7 cellular contexts compared by ENCODE assay signal in the genomic region with DNA sequence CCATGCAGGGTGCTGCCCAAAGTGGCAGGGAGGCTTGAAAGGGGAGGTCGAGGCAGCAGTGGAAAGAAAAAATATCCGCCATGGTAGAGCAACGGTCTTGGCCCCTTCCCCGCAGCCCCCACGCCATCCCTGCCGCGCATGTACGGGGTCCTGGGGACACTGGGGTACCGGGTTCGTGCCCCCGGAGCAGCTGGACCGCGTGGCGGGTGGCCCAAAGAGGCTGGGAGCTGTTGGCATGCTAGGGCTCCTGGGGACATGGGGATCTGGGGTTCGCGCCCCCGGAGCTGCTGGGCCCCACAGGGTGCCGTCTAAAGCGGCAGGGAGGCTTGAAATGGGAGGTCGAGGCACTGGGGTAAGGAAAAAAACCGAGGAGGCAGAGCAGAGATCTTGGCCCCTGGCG.
"Had no signal": no experiment of that assay in that cellular context is flagged by ENCODE, and none has a peak within 500 bp of the region (broad histone marks: within the 10 kb centered on the region; RNA-seq: fewer than 3 reads in every experiment).

No MANE protein-coding gene starts in this region.

- DNase-seq: IMR-90, KBM-7, KG1 had no signal

- H3K27ac Mint-ChIP-seq: IgD-negative memory B cell had no signal

- H3K4me1 Mint-ChIP-seq: IgD-negative memory B cell had no signal

- H3K9me3 Mint-ChIP-seq: IgD-negative memory B cell had no signal

- H3K27ac ChIP-seq: HL-60, KMS-11 had no signal

- H3K36me3 Mint-ChIP-seq: IgD-negative memory B cell had no signal

- H3K4me3 Mint-ChIP-seq: IgD-negative memory B cell had no signal

- H3K4me3 ChIP-seq: K562 had no signal
